1 cellular context compared by ENCODE assay signal in the genomic region with DNA sequence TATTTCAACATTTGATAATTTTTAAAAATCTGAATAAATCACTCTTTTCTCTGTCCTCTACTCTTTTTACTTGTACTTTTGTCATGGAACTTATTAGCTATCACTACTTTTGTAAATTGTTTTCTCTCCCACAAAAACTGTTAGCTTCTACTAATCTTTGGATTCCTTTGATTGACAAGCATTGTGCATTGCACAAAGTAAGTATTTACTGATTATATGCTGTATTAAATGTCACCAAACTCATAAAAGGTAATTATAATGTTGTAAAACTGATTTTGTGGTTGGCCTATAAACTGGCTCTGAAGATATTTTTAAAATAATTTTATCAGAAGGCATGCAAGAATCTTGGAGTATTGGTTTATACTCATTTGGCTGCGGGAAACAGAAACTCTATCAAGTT.
TF ChIP-seq lines count a peak whose summit lies in the region.

No MANE protein-coding gene starts in this region.

TF ChIP-seq in HEK293, 187 proteins besides CTCF, POLR2A, EP300 and RAD21 (continued from another document):
- TF ChIP-seq ELK4 (IDR thresholded peaks at IDR 0.05; ENCODE audit: borderline replicate concordance, low read depth, low read length), result no peak
TF ChIP-seq in HEK293: peak in this region for 1.
